Comparison of ENCODE assay signal across 8 cellular contexts in the genomic region with DNA sequence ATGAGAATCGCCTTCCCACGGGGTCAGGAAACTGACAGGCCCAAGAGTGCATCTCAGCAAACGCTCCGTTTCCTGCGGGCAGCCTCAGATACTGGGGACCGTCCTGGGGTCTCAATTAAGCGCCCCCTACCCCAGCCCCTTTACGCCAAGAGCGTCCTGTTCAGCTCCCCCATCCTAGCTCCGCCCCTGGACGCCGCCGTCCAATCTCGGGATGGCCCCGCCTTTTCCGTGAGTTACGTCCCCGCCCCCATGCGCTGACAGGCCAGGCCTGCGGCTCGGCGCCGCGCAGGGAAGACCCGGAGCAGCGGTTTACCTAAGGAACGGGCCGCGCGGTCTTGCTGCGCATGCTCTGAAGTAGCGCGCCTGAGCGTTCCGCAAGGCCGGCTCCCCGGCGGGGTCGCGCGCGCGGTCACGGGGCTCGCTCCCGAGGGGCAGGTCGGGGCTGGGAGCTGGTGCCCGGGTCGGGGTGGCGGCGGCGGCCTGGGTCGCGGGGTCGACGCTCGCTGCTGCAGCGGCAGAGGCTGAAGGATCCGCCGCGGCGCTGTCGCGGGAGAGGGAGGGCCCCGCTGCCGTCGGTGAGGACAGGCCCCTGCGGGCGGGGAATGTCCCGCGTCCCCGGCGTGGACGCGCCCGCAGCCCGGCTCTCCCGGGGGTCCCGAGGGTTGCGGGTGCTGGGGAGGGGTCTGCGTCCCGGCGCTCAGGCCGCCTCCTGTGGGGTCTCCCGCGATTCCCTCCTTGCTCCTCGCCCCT. TPM values are rescaled to one million over a fixed set of nuclear protein-coding genes. Genes with fewer than 3 reads are reported as not detected.
A peak's percentile ranks its signal among the peaks of the same experiment; 100 is the strongest.
DNase-seq lines count a peak whose midpoint lies in the region; ATAC-seq, FAIRE-seq and TF ChIP-seq lines count a peak whose summit lies in the region.

A gene with protein sequence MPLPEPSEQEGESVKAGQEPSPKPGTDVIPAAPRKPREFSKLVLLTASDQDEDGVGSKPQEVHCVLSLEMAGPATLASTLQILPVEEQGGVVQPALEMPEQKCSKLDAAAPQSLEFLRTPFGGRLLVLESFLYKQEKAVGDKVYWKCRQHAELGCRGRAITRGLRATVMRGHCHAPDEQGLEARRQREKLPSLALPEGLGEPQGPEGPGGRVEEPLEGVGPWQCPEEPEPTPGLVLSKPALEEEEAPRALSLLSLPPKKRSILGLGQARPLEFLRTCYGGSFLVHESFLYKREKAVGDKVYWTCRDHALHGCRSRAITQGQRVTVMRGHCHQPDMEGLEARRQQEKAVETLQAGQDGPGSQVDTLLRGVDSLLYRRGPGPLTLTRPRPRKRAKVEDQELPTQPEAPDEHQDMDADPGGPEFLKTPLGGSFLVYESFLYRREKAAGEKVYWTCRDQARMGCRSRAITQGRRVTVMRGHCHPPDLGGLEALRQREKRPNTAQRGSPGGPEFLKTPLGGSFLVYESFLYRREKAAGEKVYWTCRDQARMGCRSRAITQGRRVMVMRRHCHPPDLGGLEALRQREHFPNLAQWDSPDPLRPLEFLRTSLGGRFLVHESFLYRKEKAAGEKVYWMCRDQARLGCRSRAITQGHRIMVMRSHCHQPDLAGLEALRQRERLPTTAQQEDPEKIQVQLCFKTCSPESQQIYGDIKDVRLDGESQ (plus strand): TSS at position 352 of the 750 bp plus-strand sequence. CDS start 17,755 bp downstream, outside the sequence.

- H3K4me3 ChIP-seq in psoas muscle: peak within 1 kb of the TSS; percentile 93
- H3K4me3 ChIP-seq in urinary bladder (ENCODE audit: low read depth, low read length): peak within 1 kb of the TSS; percentile 89

- no peaks in the 10 kb centered on the region for H3K27me3 ChIP-seq in psoas muscle (ENCODE audit: insufficient read depth in 3 of 3, low read length in 2 of 3)

- no peak for TF ChIP-seq CTCF in psoas muscle (IDR thresholded peaks at IDR 0.05)

- FAIRE-seq in GM18507 (lab: Jason Lieb, UNC): peak; percentile 94

- peaks cover 0 to 25% of the 10 kb centered on the region in 2 donors for H3K36me3 ChIP-seq in psoas muscle (ENCODE audit: insufficient read depth in 1 of 2, low read depth in 1 of 2)
- no peaks in the 10 kb centered on the region for H3K36me3 ChIP-seq in urinary bladder (ENCODE audit: insufficient read depth)

- DNase-seq in GM18507 (ENCODE audit: extremely low spot score, insufficient read length, low read depth) (peak; percentile 96), NCI-H1930 (lab: John Stamatoyannopoulos, UW) (peak; percentile 98 to 99), anterior cingulate cortex (lab: John Stamatoyannopoulos, UW) (peak; percentile 78 to 99 (median 97)), left ventricle myocardium superior (peak; percentile 100), psoas muscle (peak; percentile 98 to 99)

- H3K27ac ChIP-seq in psoas muscle (peak within 1 kb of the TSS; percentile 95), urinary bladder (ENCODE audit: low read depth) (peak within 1 kb of the TSS; percentile 78)

- H3K4me1 ChIP-seq in psoas muscle (peaks cover 24% of the 10 kb centered on the region), urinary bladder (ENCODE audit: insufficient read depth) (no peaks in the 10 kb centered on the region)

- intact Hi-C loops in T-helper 2 cell treated with Interferon-gamma antibody and Interleukin-4, amounts not matched to agents 100 ng/mL and 5 ng/mL, for 36 hours (cut with micrococcal nuclease): loop anchor here (1.0 kb wide), 1 partner anchor 43 kb away; no protein-coding TSS in a partner anchor
- intact Hi-C loops in left ventricle myocardium superior (cut with micrococcal nuclease) (no loop called here), psoas muscle (cut with DNase I) (no loop called here)

- ATAC-seq in HG02973 (IDR thresholded peaks at IDR 0.05; ENCODE audit: unreplicated experiment) (peak; percentile 90), left ventricle myocardium superior (peak; percentile 97), psoas muscle (peak; percentile 94 to 99 (median 96))

- WGBS in psoas muscle, 3 donors: 0 to 1% (median 0%) methylated on average over 41 to 87 of the region's 87 CpGs
- WGBS in urinary bladder: under 1% methylated on average over 86 of the region's 87 CpGs

- no peaks in the 10 kb centered on the region for H3K9me3 ChIP-seq in psoas muscle

RNA-seq across cellular contexts. Expression of the gene that starts here (rescaled TPM):
- total RNA-seq in T-helper 2 cell treated with Interferon-gamma antibody and Interleukin-4, amounts not matched to agents 100 ng/mL and 5 ng/mL, for 36 hours: 61.6 and 67.3 TPM in 2 replicates
- total RNA-seq in left ventricle myocardium superior (36.1 TPM), psoas muscle (10 to 100 TPM; 33.0 to 55.5 (median 40.3) TPM), urinary bladder (11.4 TPM)
- polyA plus RNA-seq in psoas muscle (10 to 100 TPM; 21.2 to 65.2 (median 24.7) TPM), urinary bladder (38.0 TPM)

Comparison
In these comparisons a context has a peak if more than half of its experiments do, and no peak if none do; other contexts are left out.
1. Peak in every context shown above with its lines: DNase-seq, ATAC-seq, H3K4me3 ChIP-seq and H3K27ac ChIP-seq.